8 cellular contexts compared by ENCODE assay signal in genomic region chr5:172806897-172807672, GRCh38. TPM values are rescaled to one million over a fixed set of nuclear protein-coding genes. Genes with fewer than 3 reads are reported as not detected.
DNase-seq lines count a peak whose midpoint lies in the region; ATAC-seq and TF ChIP-seq lines count a peak whose summit lies in the region.

No MANE protein-coding gene starts in this region.

- H3F3A ChIP-seq in GM23338 (replicated peaks; ENCODE audit: low read depth) (no peaks in the 10 kb centered on the region), Loucy (ENCODE audit: low read depth) (no peaks in the 10 kb centered on the region)

- BruUV-seq in A673 (replicated peaks; lab: Mats Ljungman, UMichigan): no TSS peak

- H3K36me3 Mint-ChIP-seq in GM23338 (ENCODE audit: low read depth): no peaks in the 10 kb centered on the region
- H3K36me3 Mint-ChIP-seq in activated CD8-positive, alpha-beta T cell treated with anti-CD3 and anti-CD28 coated beads for 36 hours (ENCODE audit: low read depth): no peaks in the 10 kb centered on the region
- peaks cover 11% of the 10 kb centered on the region for H3K36me3 Mint-ChIP-seq in effector memory CD8-positive, alpha-beta T cell (ENCODE audit: insufficient read depth)

- H3K9me3 ChIP-seq in ES-I3 (ENCODE audit: control insufficient read depth, insufficient read depth, low read length): no peaks in the 10 kb centered on the region
- no peaks in the 10 kb centered on the region for H3K9me3 ChIP-seq in Loucy (ENCODE audit: insufficient read depth, low read depth, low read length)
- H3K9me3 ChIP-seq in mesodermal cell (ENCODE audit: control insufficient read depth, low read length): peaks cover 14% of the 10 kb centered on the region
- H3K9me3 ChIP-seq in A673 (ENCODE audit: low read depth, low read length, poor library complexity, severe bottlenecking): no peaks in the 10 kb centered on the region

- no peak overlapping the region for H3K27ac Mint-ChIP-seq in GM23338
- peak overlapping the region; percentile 95 for H3K27ac Mint-ChIP-seq in activated CD8-positive, alpha-beta T cell treated with anti-CD3 and anti-CD28 coated beads for 36 hours
- H3K27ac Mint-ChIP-seq in effector memory CD8-positive, alpha-beta T cell: peak overlapping the region; percentile 94 to 95

- H3K4me2 ChIP-seq in GM23338 (peak overlapping the region; percentile 68), Loucy (ENCODE audit: low read depth, low read length, poor library complexity, severe bottlenecking) (peak overlapping the region; percentile 20)

- ATAC-seq in GM23338: peak; percentile 99
- ATAC-seq in activated CD8-positive, alpha-beta T cell treated with anti-CD3 and anti-CD28 coated beads for 36 hours: peak; percentile 99
- ATAC-seq in effector memory CD8-positive, alpha-beta T cell (replicated peaks): peak; percentile 94

- H3K9me2 ChIP-seq in GM23338 (ENCODE audit: insufficient read depth): no peaks in the 10 kb centered on the region
- H3K9me2 ChIP-seq in Loucy (replicated peaks; ENCODE audit: low read depth, low read length): no peaks in the 10 kb centered on the region

- H2AFZ ChIP-seq in GM23338 (peak overlapping the region; percentile 70), Loucy (ENCODE audit: low read length) (no peak overlapping the region)

- 69% methylated on average over 19 to 23 of the region's 24 CpGs for WGBS in mesodermal cell (ENCODE audit: insufficient coverage in 2 of 2), 2 experiments

- no peak for TF ChIP-seq CTCF in GM23338 (conservative IDR thresholded peaks at IDR 0.05; ENCODE audit: low read depth in 2 of 2)
- no peak for TF ChIP-seq CTCF in Loucy (conservative IDR thresholded peaks at IDR 0.05; ENCODE audit: low read length)
- TF ChIP-seq CTCF in activated CD8-positive, alpha-beta T cell treated with anti-CD3 and anti-CD28 coated beads for 36 hours (IDR thresholded peaks at IDR 0.05): no peak
- no peak for TF ChIP-seq CTCF in A673 (conservative IDR thresholded peaks at IDR 0.05; ENCODE audit: low read depth, low read length)

- H3K9me3 Mint-ChIP-seq in GM23338: peaks cover 2% of the 10 kb centered on the region; the same call in 1 of the 3 replicates
- peaks cover 2% of the 10 kb centered on the region for H3K9me3 Mint-ChIP-seq in activated CD8-positive, alpha-beta T cell treated with anti-CD3 and anti-CD28 coated beads for 36 hours
- no peaks in the 10 kb centered on the region for H3K9me3 Mint-ChIP-seq in effector memory CD8-positive, alpha-beta T cell

- H3K4me3 ChIP-seq in GM23338 (peak overlapping the region; percentile 33; the same call in 1 of the 2 replicates), Loucy (ENCODE audit: low read length, poor library complexity, severe bottlenecking) (no peak overlapping the region), mesodermal cell (ENCODE audit: extremely low read depth, insufficient read depth, low read length, poor library complexity, severe bottlenecking) (peak overlapping the region; percentile 1), A673 (ENCODE audit: low read depth, low read length, poor library complexity, severe bottlenecking) (no peak overlapping the region)

- H3K4me1 ChIP-seq in ES-I3 (ENCODE audit: insufficient read depth, low read length) (peaks cover 8% of the 10 kb centered on the region; the same call in 1 of the 2 replicates), GM23338 (ENCODE audit: insufficient read depth) (no peaks in the 10 kb centered on the region; the same call in none of the 2 replicates), Loucy (ENCODE audit: insufficient read depth, low read length, poor library complexity, severe bottlenecking) (peaks cover 4% of the 10 kb centered on the region), mesodermal cell (ENCODE audit: control insufficient read depth, insufficient read depth, low read length, poor library complexity, severe bottlenecking) (peaks cover 11% of the 10 kb centered on the region), A673 (ENCODE audit: insufficient read depth, low read length, poor library complexity, severe bottlenecking) (no peaks in the 10 kb centered on the region)

- peaks cover 7% of the 10 kb centered on the region for H3K27me3 Mint-ChIP-seq in GM23338 (ENCODE audit: insufficient read depth, low read depth, poor library complexity)
- no peaks in the 10 kb centered on the region for H3K27me3 Mint-ChIP-seq in activated CD8-positive, alpha-beta T cell treated with anti-CD3 and anti-CD28 coated beads for 36 hours
- H3K27me3 Mint-ChIP-seq in effector memory CD8-positive, alpha-beta T cell: no peaks in the 10 kb centered on the region

- intact Hi-C loops in activated CD8-positive, alpha-beta T cell treated with anti-CD3 and anti-CD28 coated beads for 36 hours (cut with micrococcal nuclease): loop anchor here (5.0 kb wide), 1 partner anchor 35 kb away; the partner anchor contains the start of gene DUSP1
- intact Hi-C loops in A673 (cut with micrococcal nuclease; ENCODE audit: unreplicated experiment): no loop called here

- DNase-seq in GM23338 (ENCODE audit: low spot score): peak; percentile 79
- DNase-seq in activated CD8-positive, alpha-beta T cell treated with anti-CD3 and anti-CD28 coated beads for 36 hours: peak; percentile 98
- peak; percentile 67 to 79 (median 73) for DNase-seq in effector memory CD8-positive, alpha-beta T cell
- peak; percentile 65 to 72 for DNase-seq in stimulated activated CD8-positive, alpha-beta memory T cell treated with anti-CD3 and anti-CD28 coated beads, Interleukin-2, amount 100 ng/mL, for 1 hour (ENCODE audit: low read depth in 2 of 2)
- no peak for DNase-seq in A673 (ENCODE audit: low spot score)

- no peaks in the 10 kb centered on the region for H3K79me2 ChIP-seq in GM23338 (replicated peaks; ENCODE audit: insufficient read depth)
- no peaks in the 10 kb centered on the region for H3K79me2 ChIP-seq in Loucy (ENCODE audit: insufficient read depth, low read length)

- H3K36me3 ChIP-seq in ES-I3 (ENCODE audit: insufficient read depth, low read length): no peaks in the 10 kb centered on the region
- H3K36me3 ChIP-seq in GM23338 (ENCODE audit: insufficient read depth): no peaks in the 10 kb centered on the region
- H3K36me3 ChIP-seq in Loucy (ENCODE audit: insufficient read depth, low read length): no peaks in the 10 kb centered on the region
- no peaks in the 10 kb centered on the region for H3K36me3 ChIP-seq in mesodermal cell (ENCODE audit: control insufficient read depth, insufficient read depth, low read length)
- H3K36me3 ChIP-seq in A673 (ENCODE audit: insufficient read depth, low read length, poor library complexity, severe bottlenecking): no peaks in the 10 kb centered on the region

- CTCF ChIA-PET in activated CD8-positive, alpha-beta T cell treated with anti-CD3 and anti-CD28 coated beads for 36 hours (lab: Charles Lee): interaction anchor here (1.0 to 1.8 kb wide), 6 partner anchors 29 to 92 kb away, joined by 3 to 6 read pairs (median 5); partner anchors contain the start of gene DUSP1
- CTCF ChIA-PET in A673 (lab: Charles Lee): no interaction called here

- H3K27me3 ChIP-seq in GM23338 (ENCODE audit: insufficient read depth): no peaks in the 10 kb centered on the region
- no peaks in the 10 kb centered on the region for H3K27me3 ChIP-seq in Loucy (ENCODE audit: insufficient read depth, low read length, poor library complexity, severe bottlenecking)
- no peaks in the 10 kb centered on the region for H3K27me3 ChIP-seq in A673 (replicated peaks; ENCODE audit: insufficient read depth, low read depth, low read length, poor library complexity)

- peak overlapping the region; percentile 34; the same call in 1 of the 2 replicates for H3K9ac ChIP-seq in ES-I3 (ENCODE audit: low read depth, low read length)
- H3K9ac ChIP-seq in Loucy (ENCODE audit: low read depth, low read length, poor library complexity, severe bottlenecking): no peak overlapping the region

- H4K20me1 ChIP-seq in GM23338 (replicated peaks; ENCODE audit: insufficient read depth): no peaks in the 10 kb centered on the region
- H4K20me1 ChIP-seq in Loucy (ENCODE audit: insufficient read depth, low read length, poor library complexity, severe bottlenecking): no peaks in the 10 kb centered on the region

- no peak overlapping the region for H3K4me3 Mint-ChIP-seq in GM23338
- peak overlapping the region; percentile 46 for H3K4me3 Mint-ChIP-seq in activated CD8-positive, alpha-beta T cell treated with anti-CD3 and anti-CD28 coated beads for 36 hours
- H3K4me3 Mint-ChIP-seq in effector memory CD8-positive, alpha-beta T cell: peak overlapping the region; percentile 79 to 82

- POLR2A ChIA-PET in activated CD8-positive, alpha-beta T cell treated with anti-CD3 and anti-CD28 coated beads for 36 hours (lab: Charles Lee): interaction anchor here (1.0 to 1.5 kb wide), 6 partner anchors 9 to 35 kb away, joined by 3 to 10 read pairs (median 4); partner anchors contain the start of gene DUSP1
- POLR2A ChIA-PET in A673 (lab: Charles Lee; ENCODE audit: low non-redundant PET): no interaction called here

- H3K4me1 Mint-ChIP-seq in GM23338: peaks cover 9% of the 10 kb centered on the region; the same call in 2 of the 3 replicates
- peaks cover 16% of the 10 kb centered on the region for H3K4me1 Mint-ChIP-seq in activated CD8-positive, alpha-beta T cell treated with anti-CD3 and anti-CD28 coated beads for 36 hours (ENCODE audit: low read depth)
- H3K4me1 Mint-ChIP-seq in effector memory CD8-positive, alpha-beta T cell (ENCODE audit: low read depth in 2 of 2): peaks cover 8 to 10% of the 10 kb centered on the region in 2 donors

- H3K27ac ChIP-seq in GM23338 (ENCODE audit: low read depth) (no peak overlapping the region), mesodermal cell (ENCODE audit: low read depth, low read length, severe bottlenecking) (peak overlapping the region; percentile 79), A673 (ENCODE audit: low read depth, low read length, poor library complexity, severe bottlenecking) (no peak overlapping the region)

TF ChIP-seq in GM23338, 12 proteins besides CTCF, POLR2A, EP300 and RAD21:
- TF ChIP-seq ZNF114 (CRISPR knock-in tag; IDR thresholded peaks at IDR 0.05) (no peak), CREB1 (CRISPR knock-in tag; IDR thresholded peaks at IDR 0.05; ENCODE audit: low read depth) (peak; percentile 83)
TF ChIP-seq in GM23338: peak in this region for 1.

RNA-seq across cellular contexts. Expression of gene ERGIC1, which starts 27.0 kb away (rescaled TPM):
- total RNA-seq in GM23338 (2014; rRNA removed; shearing (Covaris generic)): 92.2 and 99.9 TPM in 2 replicates
- polyA plus RNA-seq in GM23338 (2016; fragmentation: Nextera tagmentation; extraction: Ambion mirVana): 21.2 and 25.2 TPM in 2 replicates
- 10 to 100 TPM; 56.1 to 57.0 TPM for total RNA-seq in activated CD8-positive, alpha-beta T cell treated with anti-CD3 and anti-CD28 coated beads for 36 hours
- polyA plus RNA-seq in mesodermal cell (2013, experiment 1 of 2): 116 TPM
- polyA plus RNA-seq in mesodermal cell (2013, experiment 2 of 2): 100 TPM
- 44.2 and 48.7 TPM in 2 replicates for total RNA-seq in A673 (2021)

RNA-seq across cellular contexts. Expression of gene DUSP1, which starts 36.1 kb away (rescaled TPM):
- 12.8 and 17.2 TPM in 2 replicates for total RNA-seq in GM23338 (2014; rRNA removed; shearing (Covaris generic))
- 8.7 and 9.7 TPM in 2 replicates for polyA plus RNA-seq in GM23338 (2016; fragmentation: Nextera tagmentation; extraction: Ambion mirVana)
- 10 to 100 TPM; 16.6 to 17.9 TPM for total RNA-seq in activated CD8-positive, alpha-beta T cell treated with anti-CD3 and anti-CD28 coated beads for 36 hours
- polyA plus RNA-seq in mesodermal cell (2013, experiment 1 of 2): 46.7 TPM
- polyA plus RNA-seq in mesodermal cell (2013, experiment 2 of 2): 41.2 TPM
- 11.3 and 13.1 TPM in 2 replicates for total RNA-seq in A673 (2021)

Comparison
In these comparisons a context has a peak if more than half of its experiments do, and no peak if none do; other contexts are left out.
1. H3K4me3 ChIP-seq: peak in GM23338 (single experiment) and mesodermal cell (single experiment); none in Loucy (single experiment) and A673 (single experiment).
2. Peak in every context shown above with its lines, with median percentiles within 50 percentile points of each other: ATAC-seq.